In genomic region chr21:33998809-33999208, GRCh38 we compare ENCODE assay signal across 15 cellular contexts.
DNase-seq lines count a peak whose midpoint lies in the region; ATAC-seq and TF ChIP-seq lines count a peak whose summit lies in the region.
"Had no signal": no experiment of that assay in that cellular context is flagged by ENCODE, and none has a peak within 500 bp of the region (broad histone marks: within the 10 kb centered on the region; RNA-seq: fewer than 3 reads in every experiment).

No MANE protein-coding gene starts in this region.

- peaks cover 21% of the 10 kb centered on the region for H3K9me3 ChIP-seq in KOPT-K1 (ENCODE audit: insufficient read depth, low read length, poor library complexity, severe bottlenecking)
- no peaks in the 10 kb centered on the region for H3K9me3 ChIP-seq in psoas muscle

- H3K36me3 ChIP-seq in KOPT-K1 (ENCODE audit: insufficient read depth, low read length), result no peaks in the 10 kb centered on the region
- H3K36me3 ChIP-seq in psoas muscle (ENCODE audit: insufficient read depth in 1 of 2, low read depth in 1 of 2), result no peaks in the 10 kb centered on the region

- H3K4me1 ChIP-seq in psoas muscle, result no peaks in the 10 kb centered on the region

- H3K36me3 Mint-ChIP-seq in T-helper 1 cell treated with Interleukin-12 subunit alpha and Interleukin-12 subunit beta and Interleukin-4 antibody, amounts not matched to agents 30 μg/mL and 1 μg/mL, for 36 hours (ENCODE audit: low read depth), result peaks cover 12% of the 10 kb centered on the region
- H3K36me3 Mint-ChIP-seq in activated T-helper 1 cell treated with anti-CD3 and anti-CD28 coated beads, Interleukin-12 subunit alpha, Interleukin-12 subunit beta, Interleukin-2, Interleukin-4 antibody, amounts not matched to agents 30 ng/mL and 10 ng/mL and 1 ng/mL, durations not matched to agents 14 hours and 24 hours and 36 hours (ENCODE audit: low read depth), result peaks cover 11% of the 10 kb centered on the region
- H3K36me3 Mint-ChIP-seq in naive thymus-derived CD8-positive, alpha-beta T cell, result peaks cover 0 to 5% (median 5%) of the 10 kb centered on the region in 3 donors

- H3K27ac ChIP-seq in KOPT-K1 (ENCODE audit: low read depth, low read length, poor library complexity, severe bottlenecking) (peak overlapping the region; percentile 26), psoas muscle (no peak overlapping the region)
- H3K27ac ChIP-seq: 22Rv1, HL-60 had no signal

- no peak for DNase-seq in T-helper 1 cell
- no peak for DNase-seq in activated T-helper 1 cell treated with anti-CD3 and anti-CD28 coated beads, Interleukin-12 subunit alpha, Interleukin-12 subunit beta, Interleukin-2, Interleukin-4 antibody, amounts not matched to agents 30 ng/mL and 10 ng/mL and 1 ng/mL, durations not matched to agents 14 hours and 24 hours and 36 hours (ENCODE audit: low spot score)
- DNase-seq in naive thymus-derived CD8-positive, alpha-beta T cell, result no peak
- no peak for DNase-seq in DMS 273 (lab: John Stamatoyannopoulos, UW; ENCODE audit: unreplicated experiment)
- no peak for DNase-seq in psoas muscle
- no peak for DNase-seq in cerebellar cortex (ENCODE audit: low spot score)
- DNase-seq: MV-4-11, NCI-H1417 treated with DMSO at 0.1 percent for 48 hours, NCI-H1930, NCI-H526 treated with DMSO at 0.1 percent for 48 hours had no signal

- no peak overlapping the region for H3K4me3 Mint-ChIP-seq in T-helper 1 cell treated with Interleukin-12 subunit alpha and Interleukin-12 subunit beta and Interleukin-4 antibody, amounts not matched to agents 30 μg/mL and 1 μg/mL, for 36 hours
- H3K4me3 Mint-ChIP-seq in activated T-helper 1 cell treated with anti-CD3 and anti-CD28 coated beads, Interleukin-12 subunit alpha, Interleukin-12 subunit beta, Interleukin-2, Interleukin-4 antibody, amounts not matched to agents 30 ng/mL and 10 ng/mL and 1 ng/mL, durations not matched to agents 14 hours and 24 hours and 36 hours, result no peak overlapping the region
- peak overlapping the region in 2 of 10 donors; percentile 3 to 46 for H3K4me3 Mint-ChIP-seq in naive thymus-derived CD8-positive, alpha-beta T cell
- H3K4me3 Mint-ChIP-seq: GM23338 had no signal

- ATAC-seq in naive thymus-derived CD8-positive, alpha-beta T cell, result no peak
- no peak for ATAC-seq in psoas muscle
- ATAC-seq: GM23338 had no signal

- peak overlapping the region; percentile 63 for H3K27ac Mint-ChIP-seq in T-helper 1 cell treated with Interleukin-12 subunit alpha and Interleukin-12 subunit beta and Interleukin-4 antibody, amounts not matched to agents 30 μg/mL and 1 μg/mL, for 36 hours
- H3K27ac Mint-ChIP-seq in activated T-helper 1 cell treated with anti-CD3 and anti-CD28 coated beads, Interleukin-12 subunit alpha, Interleukin-12 subunit beta, Interleukin-2, Interleukin-4 antibody, amounts not matched to agents 30 ng/mL and 10 ng/mL and 1 ng/mL, durations not matched to agents 14 hours and 24 hours and 36 hours, result peak overlapping the region; percentile 27
- H3K27ac Mint-ChIP-seq in naive thymus-derived CD8-positive, alpha-beta T cell, result peak overlapping the region in 8 of 10 donors; percentile 27 to 86 (median 56)
- H3K27ac Mint-ChIP-seq: GM23338 had no signal

- POLR2A ChIA-PET in naive thymus-derived CD8-positive, alpha-beta T cell (lab: Charles Lee), result interaction anchor here (0.7 to 1.4 kb wide), 2 partner anchors 30 to 198 kb away, joined by 3 read pairs; no protein-coding TSS in a partner anchor

- intact Hi-C loops in activated T-helper 1 cell treated with anti-CD3 and anti-CD28 coated beads, Interleukin-12 subunit alpha, Interleukin-12 subunit beta, Interleukin-2, Interleukin-4 antibody, amounts not matched to agents 30 ng/mL and 10 ng/mL and 1 ng/mL, durations not matched to agents 14 hours and 24 hours and 36 hours (cut with micrococcal nuclease), result no loop called here
- intact Hi-C loops in psoas muscle (cut with DNase I), result no loop called here

- H3K4me1 Mint-ChIP-seq in T-helper 1 cell treated with Interleukin-12 subunit alpha and Interleukin-12 subunit beta and Interleukin-4 antibody, amounts not matched to agents 30 μg/mL and 1 μg/mL, for 36 hours (ENCODE audit: low read depth), result peaks cover 27% of the 10 kb centered on the region
- H3K4me1 Mint-ChIP-seq in activated T-helper 1 cell treated with anti-CD3 and anti-CD28 coated beads, Interleukin-12 subunit alpha, Interleukin-12 subunit beta, Interleukin-2, Interleukin-4 antibody, amounts not matched to agents 30 ng/mL and 10 ng/mL and 1 ng/mL, durations not matched to agents 14 hours and 24 hours and 36 hours (ENCODE audit: low read depth), result peaks cover 43% of the 10 kb centered on the region
- H3K4me1 Mint-ChIP-seq in naive thymus-derived CD8-positive, alpha-beta T cell, result peaks cover 11 to 29% (median 26%) of the 10 kb centered on the region in 4 donors
- H3K4me1 Mint-ChIP-seq: GM23338 had no signal

- WGBS in psoas muscle, 3 donors, result 88 to 90% (median 89%) methylated on average over 8 of the region's 8 CpGs

- H3K27me3 Mint-ChIP-seq in T-helper 1 cell treated with Interleukin-12 subunit alpha and Interleukin-12 subunit beta and Interleukin-4 antibody, amounts not matched to agents 30 μg/mL and 1 μg/mL, for 36 hours (ENCODE audit: low read depth), result no peaks in the 10 kb centered on the region
- no peaks in the 10 kb centered on the region for H3K27me3 Mint-ChIP-seq in activated T-helper 1 cell treated with anti-CD3 and anti-CD28 coated beads, Interleukin-12 subunit alpha, Interleukin-12 subunit beta, Interleukin-2, Interleukin-4 antibody, amounts not matched to agents 30 ng/mL and 10 ng/mL and 1 ng/mL, durations not matched to agents 14 hours and 24 hours and 36 hours (ENCODE audit: insufficient read depth)
- H3K27me3 Mint-ChIP-seq in naive thymus-derived CD8-positive, alpha-beta T cell, result peaks cover 0 to 1% (median 0%) of the 10 kb centered on the region in 5 donors

- TF ChIP-seq CTCF in psoas muscle (IDR thresholded peaks at IDR 0.05), result no peak

- peaks cover 12% of the 10 kb centered on the region for H3K9me3 Mint-ChIP-seq in T-helper 1 cell treated with Interleukin-12 subunit alpha and Interleukin-12 subunit beta and Interleukin-4 antibody, amounts not matched to agents 30 μg/mL and 1 μg/mL, for 36 hours
- peaks cover 20% of the 10 kb centered on the region for H3K9me3 Mint-ChIP-seq in activated T-helper 1 cell treated with anti-CD3 and anti-CD28 coated beads, Interleukin-12 subunit alpha, Interleukin-12 subunit beta, Interleukin-2, Interleukin-4 antibody, amounts not matched to agents 30 ng/mL and 10 ng/mL and 1 ng/mL, durations not matched to agents 14 hours and 24 hours and 36 hours
- peaks cover 0 to 10% (median 5%) of the 10 kb centered on the region in 9 donors for H3K9me3 Mint-ChIP-seq in naive thymus-derived CD8-positive, alpha-beta T cell

- no peak overlapping the region for H3K4me3 ChIP-seq in psoas muscle
- H3K4me3 ChIP-seq: GM23338 had no signal

- no peaks in the 10 kb centered on the region for H3K27me3 ChIP-seq in psoas muscle (ENCODE audit: insufficient read depth in 3 of 3, low read length in 2 of 3)
